Comparison of ENCODE assay signal across 6 cellular contexts in the genomic region with DNA sequence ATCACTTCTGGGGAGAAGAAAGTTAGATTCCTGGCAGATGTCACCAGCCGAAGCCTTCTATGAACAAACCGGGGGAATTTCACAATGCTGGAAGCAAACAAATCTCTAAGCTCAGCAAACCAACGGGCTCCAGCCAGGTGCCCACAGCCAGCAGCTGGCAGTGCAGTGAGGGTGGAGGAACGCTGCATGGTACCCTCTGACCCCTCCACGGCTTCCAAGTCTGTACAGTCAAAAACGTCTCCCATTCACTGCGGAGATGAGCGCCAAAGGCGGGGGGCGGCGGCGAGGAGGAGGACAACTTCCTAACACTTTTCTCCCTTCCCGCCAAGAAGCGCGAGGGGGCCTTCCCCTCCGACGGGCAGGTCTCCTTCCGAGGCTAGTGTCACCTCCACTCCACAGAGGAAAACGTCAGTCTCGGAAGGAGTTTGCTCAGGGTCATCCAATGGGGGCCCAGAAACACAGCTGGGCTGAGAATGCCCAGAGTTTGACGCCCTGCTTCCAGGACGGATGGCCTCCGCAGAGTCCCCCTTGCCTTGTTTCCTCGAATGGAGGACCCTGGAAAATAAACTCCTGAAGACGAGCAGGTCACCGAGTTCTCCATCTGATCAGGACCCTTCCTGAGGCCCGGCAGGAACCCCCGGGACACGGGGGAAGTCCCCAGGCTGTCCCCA. TPM values are rescaled to one million over a fixed set of nuclear protein-coding genes. Genes with fewer than 3 reads are reported as not detected.
DNase-seq lines count a peak whose midpoint lies in the region; FAIRE-seq and TF ChIP-seq lines count a peak whose summit lies in the region.

No MANE protein-coding gene starts in this region.

- H3K4me3 ChIP-seq in BJ (ENCODE audit: low read depth, low read length) (peak overlapping the region; percentile 77), HUES64 (ENCODE audit: low read length) (peak overlapping the region; percentile 96), bronchial epithelial cell (ENCODE audit: low read depth, low read length) (peak overlapping the region; percentile 59), neutrophil (ENCODE audit: low read depth in 1 of 2, low read length in 1 of 2) (peak overlapping the region; percentile 77 to 82)

- POLR2A ChIA-PET in BJ (lab: Charles Lee) = interaction anchor here (2.1 kb wide), 1 partner anchor 147 kb away, joined by 7 read pairs; a partner anchor contains a TSS

- H3K36me3 ChIP-seq in BJ (ENCODE audit: control insufficient read depth, insufficient read depth, low read length) (peaks cover 12% of the 10 kb centered on the region), HUES64 (ENCODE audit: insufficient read depth, low read length) (peaks cover 7% of the 10 kb centered on the region), bronchial epithelial cell (ENCODE audit: control insufficient read depth, insufficient read depth, low read length) (peaks cover 22% of the 10 kb centered on the region), neutrophil (no peaks in the 10 kb centered on the region)

- H3K27me3 ChIP-seq in BJ (ENCODE audit: control insufficient read depth, insufficient read depth, low read length) (no peaks in the 10 kb centered on the region), HUES64 (ENCODE audit: insufficient read depth, low read length) (no peaks in the 10 kb centered on the region), bronchial epithelial cell (ENCODE audit: control insufficient read depth, insufficient read depth, low read length) (no peaks in the 10 kb centered on the region), neutrophil (peaks cover 6% of the 10 kb centered on the region)

- TF ChIP-seq CTCF in BJ (IDR thresholded peaks at IDR 0.05; ENCODE audit: insufficient read depth, low read depth, low read length) (no peak), bronchial epithelial cell (IDR thresholded peaks at IDR 0.05; ENCODE audit: insufficient read depth, low read length, severe bottlenecking) (no peak), neutrophil (IDR thresholded peaks at IDR 0.05) (no peak)

- 9% methylated on average over 29 of the region's 29 CpGs for WGBS in HUES64

- FAIRE-seq in bronchial epithelial cell (lab: Jason Lieb, UNC) = no peak

- H3K9me3 ChIP-seq in HUES64 (ENCODE audit: insufficient read depth, low read depth, low read length) (no peaks in the 10 kb centered on the region), neutrophil (no peaks in the 10 kb centered on the region)

- H3K4me1 ChIP-seq in HUES64 (ENCODE audit: insufficient read depth, low read length) (peaks cover 19% of the 10 kb centered on the region; the same call in 1 of the 2 replicates), neutrophil (ENCODE audit: control insufficient read depth in 1 of 2, insufficient read depth in 1 of 2, low read depth in 1 of 2, low read length in 1 of 2) (peaks cover 36 to 48% of the 10 kb centered on the region in 2 experiments)

- H3K9ac ChIP-seq in HUES64 (ENCODE audit: low read depth, low read length) = peak overlapping the region; percentile 92

- H3K27ac ChIP-seq in HUES64 (ENCODE audit: low read depth, low read length) = peak overlapping the region; percentile 73; the same call in 1 of the 2 replicates
- H3K27ac ChIP-seq in neutrophil = peak overlapping the region; percentile 72

- DNase-seq in BJ (ENCODE audit: low read depth) (no peak), bronchial epithelial cell (ENCODE audit: low read depth) (no peak), NCI-H1694 (lab: John Stamatoyannopoulos, UW) (no peak), NCI-H2196 (lab: John Stamatoyannopoulos, UW; ENCODE audit: unreplicated experiment) (no peak)

- CTCF ChIA-PET in BJ (lab: Yijun Ruan, JAX) = interaction anchor here (0.7 to 3.8 kb wide), 2 partner anchors 14 to 132 kb away, joined by 4 to 20 read pairs; no protein-coding TSS in a partner anchor

RNA-seq across cellular contexts. Expression of a gene that starts 0.9 kb away (rescaled TPM):
- 14.4 and 23.0 TPM in 2 replicates for polyA plus RNA-seq in BJ (2011; rRNA removed)
- polyA minus RNA-seq in BJ (2011; rRNA and poly(A)+ RNA removed) = 11.2 and 14.8 TPM in 2 replicates
- 28.1 TPM for polyA plus RNA-seq in HUES64 (2013, experiment 1 of 2)
- polyA plus RNA-seq in HUES64 (2013, experiment 2 of 2) = 25.1 TPM
- 26.3 and 31.9 TPM in 2 replicates for total RNA-seq in bronchial epithelial cell

RNA-seq across cellular contexts. Expression of a gene that starts 10.8 kb away (rescaled TPM):
- 0.26 and 0.33 TPM in 2 replicates for polyA plus RNA-seq in BJ (2011; rRNA removed)
- not detected in 2 replicates for polyA minus RNA-seq in BJ (2011; rRNA and poly(A)+ RNA removed)
- 1.8 TPM for polyA plus RNA-seq in HUES64 (2013, experiment 1 of 2)
- 1.4 TPM for polyA plus RNA-seq in HUES64 (2013, experiment 2 of 2)
- total RNA-seq in bronchial epithelial cell = 0.13 TPM in 1 of 2 replicates, not detected in the other

RNA-seq across cellular contexts. Expression of a gene that starts 17.9 kb away (rescaled TPM):
- 62.1 and 107 TPM in 2 replicates for polyA plus RNA-seq in BJ (2011; rRNA removed)
- 25.1 and 26.2 TPM in 2 replicates for polyA minus RNA-seq in BJ (2011; rRNA and poly(A)+ RNA removed)
- 5.8 TPM for polyA plus RNA-seq in HUES64 (2013, experiment 1 of 2)
- 7.9 TPM for polyA plus RNA-seq in HUES64 (2013, experiment 2 of 2)
- total RNA-seq in bronchial epithelial cell = 15.8 and 20.1 TPM in 2 replicates

RNA-seq across cellular contexts. Expression of a gene that starts 19.0 kb away (rescaled TPM):
- polyA plus RNA-seq in BJ (2011; rRNA removed) = 2.5 and 3.3 TPM in 2 replicates
- 2.7 and 4.2 TPM in 2 replicates for polyA minus RNA-seq in BJ (2011; rRNA and poly(A)+ RNA removed)
- 5.5 TPM for polyA plus RNA-seq in HUES64 (2013, experiment 1 of 2)
- polyA plus RNA-seq in HUES64 (2013, experiment 2 of 2) = 8.5 TPM
- 2.9 and 5.2 TPM in 2 replicates for total RNA-seq in bronchial epithelial cell

RNA-seq across cellular contexts. Expression of a gene that starts 24.8 kb away (rescaled TPM):
- 14.6 and 19.8 TPM in 2 replicates for polyA plus RNA-seq in BJ (2011; rRNA removed)
- polyA minus RNA-seq in BJ (2011; rRNA and poly(A)+ RNA removed) = 5.4 and 14.3 TPM in 2 replicates
- 28.7 TPM for polyA plus RNA-seq in HUES64 (2013, experiment 1 of 2)
- polyA plus RNA-seq in HUES64 (2013, experiment 2 of 2) = 23.8 TPM
- 16.1 and 18.4 TPM in 2 replicates for total RNA-seq in bronchial epithelial cell
